In genomic region chr4:39931441-39931901, GRCh38 we compare ENCODE assay signal across 10 cellular contexts.
DNase-seq lines count a peak whose midpoint lies in the region; ATAC-seq lines count a peak whose summit lies in the region.
"Had no signal": no experiment of that assay in that cellular context is flagged by ENCODE, and none has a peak within 500 bp of the region (broad histone marks: within the 10 kb centered on the region; RNA-seq: fewer than 3 reads in every experiment).

No MANE protein-coding gene starts in this region.

- H3K4me3 Mint-ChIP-seq in activated T-cell treated with anti-CD3 and anti-CD28 coated beads, Interleukin-2, amount 50 U/mL, for 24 hours: no peak overlapping the region
- no peak overlapping the region for H3K4me3 Mint-ChIP-seq in activated naive CD8-positive, alpha-beta T cell treated with anti-CD3 and anti-CD28 coated beads, Interleukin-2, amount 50 U/mL, for 24 hours
- no peak overlapping the region for H3K4me3 Mint-ChIP-seq in stimulated activated naive CD8-positive, alpha-beta T cell treated with anti-CD3 and anti-CD28 coated beads, Interleukin-15, amount 100 ng/mL, for 72 hours

- H3K27ac Mint-ChIP-seq in activated T-cell treated with anti-CD3 and anti-CD28 coated beads, Interleukin-2, amount 50 U/mL, for 24 hours: peak overlapping the region; percentile 82
- peak overlapping the region; percentile 64 for H3K27ac Mint-ChIP-seq in activated naive CD8-positive, alpha-beta T cell treated with anti-CD3 and anti-CD28 coated beads, Interleukin-2, amount 50 U/mL, for 24 hours
- H3K27ac Mint-ChIP-seq in stimulated activated naive CD8-positive, alpha-beta T cell treated with anti-CD3 and anti-CD28 coated beads, Interleukin-15, amount 100 ng/mL, for 72 hours: peak overlapping the region; percentile 3 to 56

- no peak for DNase-seq in activated T-cell treated with anti-CD3 and anti-CD28 coated beads, Interleukin-2, amount 50 U/mL, for 24 hours
- DNase-seq in activated T-cell treated with anti-CD3 and anti-CD28 coated beads for 4 hours (no peak), NCI-H345 treated with DMSO at 0.1 percent for 48 hours (lab: John Stamatoyannopoulos, UW; ENCODE audit: unreplicated experiment) (no peak), amniotic stem cell (lab: John Stamatoyannopoulos, UW) (no peak)
- DNase-seq in activated naive CD8-positive, alpha-beta T cell treated with anti-CD3 and anti-CD28 coated beads, Interleukin-2, amount 50 U/mL, for 24 hours: no peak
- DNase-seq in stimulated activated naive CD8-positive, alpha-beta T cell treated with anti-CD3 and anti-CD28 coated beads, Interleukin-15, amount 100 ng/mL, for 72 hours: no peak
- no peak for DNase-seq in NK-92 treated with Interleukin-12 subunit alpha and Interleukin-12 subunit beta, amount 100 ng/mL, for 24 hours (lab: John Stamatoyannopoulos, UW)
- DNase-seq: amygdala had no signal

- no peaks in the 10 kb centered on the region for H3K9me3 Mint-ChIP-seq in activated T-cell treated with anti-CD3 and anti-CD28 coated beads, Interleukin-2, amount 50 U/mL, for 24 hours
- no peaks in the 10 kb centered on the region for H3K9me3 Mint-ChIP-seq in activated naive CD8-positive, alpha-beta T cell treated with anti-CD3 and anti-CD28 coated beads, Interleukin-2, amount 50 U/mL, for 24 hours
- H3K9me3 Mint-ChIP-seq in stimulated activated naive CD8-positive, alpha-beta T cell treated with anti-CD3 and anti-CD28 coated beads, Interleukin-15, amount 100 ng/mL, for 72 hours: no peaks in the 10 kb centered on the region

- no peaks in the 10 kb centered on the region for H3K27me3 Mint-ChIP-seq in activated T-cell treated with anti-CD3 and anti-CD28 coated beads, Interleukin-2, amount 50 U/mL, for 24 hours
- H3K27me3 Mint-ChIP-seq in activated naive CD8-positive, alpha-beta T cell treated with anti-CD3 and anti-CD28 coated beads, Interleukin-2, amount 50 U/mL, for 24 hours: no peaks in the 10 kb centered on the region
- no peaks in the 10 kb centered on the region for H3K27me3 Mint-ChIP-seq in stimulated activated naive CD8-positive, alpha-beta T cell treated with anti-CD3 and anti-CD28 coated beads, Interleukin-15, amount 100 ng/mL, for 72 hours

- peak; percentile 53 for ATAC-seq in HG03108 (IDR thresholded peaks at IDR 0.05; ENCODE audit: unreplicated experiment)
- ATAC-seq in activated naive CD8-positive, alpha-beta T cell treated with anti-CD3 and anti-CD28 coated beads, Interleukin-2, amount 50 U/mL, for 24 hours: peak; percentile 84
- peak; percentile 81 for ATAC-seq in stimulated activated naive CD8-positive, alpha-beta T cell treated with anti-CD3 and anti-CD28 coated beads, Interleukin-15, amount 100 ng/mL, for 72 hours
- ATAC-seq: sciatic nerve had no signal

- H3K4me1 Mint-ChIP-seq in activated T-cell treated with anti-CD3 and anti-CD28 coated beads, Interleukin-2, amount 50 U/mL, for 24 hours (ENCODE audit: low read depth): peaks cover 61% of the 10 kb centered on the region
- peaks cover 48% of the 10 kb centered on the region for H3K4me1 Mint-ChIP-seq in activated naive CD8-positive, alpha-beta T cell treated with anti-CD3 and anti-CD28 coated beads, Interleukin-2, amount 50 U/mL, for 24 hours
- H3K4me1 Mint-ChIP-seq in stimulated activated naive CD8-positive, alpha-beta T cell treated with anti-CD3 and anti-CD28 coated beads, Interleukin-15, amount 100 ng/mL, for 72 hours: peaks cover 55% of the 10 kb centered on the region

- H3K36me3 Mint-ChIP-seq in activated T-cell treated with anti-CD3 and anti-CD28 coated beads, Interleukin-2, amount 50 U/mL, for 24 hours (ENCODE audit: low read depth): peaks cover 63% of the 10 kb centered on the region
- peaks cover 24% of the 10 kb centered on the region for H3K36me3 Mint-ChIP-seq in activated naive CD8-positive, alpha-beta T cell treated with anti-CD3 and anti-CD28 coated beads, Interleukin-2, amount 50 U/mL, for 24 hours (ENCODE audit: low read depth)

Comparison
In these comparisons a context has a peak if more than half of its experiments do, and no peak if none do; other contexts are left out.
1. H3K27ac Mint-ChIP-seq: peak in every context shown above with its lines; median percentile 82 in activated T-cell treated with anti-CD3 and anti-CD28 coated beads, Interleukin-2, amount 50 U/mL, for 24 hours; 64 in activated naive CD8-positive, alpha-beta T cell treated with anti-CD3 and anti-CD28 coated beads, Interleukin-2, amount 50 U/mL, for 24 hours; 30 in stimulated activated naive CD8-positive, alpha-beta T cell treated with anti-CD3 and anti-CD28 coated beads, Interleukin-15, amount 100 ng/mL, for 72 hours.